8 cellular contexts compared by ENCODE assay signal in the genomic region with DNA sequence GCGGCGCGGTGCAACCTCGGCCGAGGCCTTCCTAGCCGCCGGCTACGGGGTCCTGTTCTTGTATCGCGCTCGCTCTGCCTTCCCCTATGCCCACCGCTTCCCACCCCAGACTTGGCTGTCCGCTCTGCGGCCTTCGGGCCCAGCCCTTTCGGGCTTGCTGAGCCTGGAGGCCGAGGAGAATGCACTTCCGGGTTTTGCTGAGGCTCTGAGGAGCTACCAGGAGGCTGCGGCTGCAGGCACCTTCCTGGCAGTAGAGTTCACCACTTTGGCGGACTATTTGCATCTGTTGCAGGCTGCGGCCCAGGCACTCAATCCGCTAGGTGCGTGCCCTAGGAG. TPM values are rescaled to one million over a fixed set of nuclear protein-coding genes. Genes with fewer than 3 reads are reported as not detected.
A peak's percentile ranks its signal among the peaks of the same experiment; 100 is the strongest.
DNase-seq lines count a peak whose midpoint lies in the region; ATAC-seq lines count a peak whose summit lies in the region.

No MANE protein-coding gene starts in this region.

- H3K27ac ChIP-seq in ectodermal cell (ENCODE audit: insufficient read depth, low read depth, low read length, poor library complexity, severe bottlenecking) = peak overlapping the region; percentile 18

- H3K9me3 ChIP-seq in ectodermal cell (ENCODE audit: control insufficient read depth, low read length) = no peaks in the 10 kb centered on the region

- ATAC-seq in HG02759 (IDR thresholded peaks at IDR 0.05; ENCODE audit: unreplicated experiment) = peak; percentile 45

- no peaks in the 10 kb centered on the region for H3K4me1 ChIP-seq in ectodermal cell (ENCODE audit: control insufficient read depth, insufficient read depth, low read length)

- WGBS in ectodermal cell, 2 experiments = 3% methylated on average over 23 of the region's 23 CpGs

- H3K4me3 ChIP-seq in ectodermal cell (ENCODE audit: insufficient read depth, low read depth, low read length) = peak overlapping the region; percentile 92

- no peaks in the 10 kb centered on the region for H3K27me3 ChIP-seq in ectodermal cell (ENCODE audit: control insufficient read depth, insufficient read depth, low read length, poor library complexity, severe bottlenecking)

- peaks cover 7% of the 10 kb centered on the region for H3K36me3 ChIP-seq in ectodermal cell (ENCODE audit: control insufficient read depth, insufficient read depth, low read length)

- DNase-seq in NCI-H82 (lab: John Stamatoyannopoulos, UW) = peak; percentile 72
- DNase-seq in NCI-H82 treated with DMSO at 0.1 percent for 48 hours (lab: John Stamatoyannopoulos, UW; ENCODE audit: unreplicated experiment) = no peak
- peak; percentile 5 for DNase-seq in NCI-H1694 (lab: John Stamatoyannopoulos, UW)
- DNase-seq in activated CD4-positive, alpha-beta T cell treated with anti-CD3 and anti-CD28 coated beads for 1 hour = peak; percentile 37
- peak; percentile 62 for DNase-seq in medulla oblongata (ENCODE audit: extremely low spot score)
- peak; percentile 32 for DNase-seq in stimulated activated CD8-positive, alpha-beta memory T cell treated with anti-CD3 and anti-CD28 coated beads, Interleukin-15, amount 100 ng/mL, for 1 hour (ENCODE audit: low read depth)

RNA-seq across cellular contexts. Expression of a gene that starts 0.4 kb away (rescaled TPM):
- 31.8 TPM for polyA plus RNA-seq in ectodermal cell (2013, experiment 1 of 4)
- polyA plus RNA-seq in ectodermal cell (2013, experiment 2 of 4) = 40.2 TPM
- polyA plus RNA-seq in ectodermal cell (2013, experiment 3 of 4) = 33.3 TPM
- 35.4 TPM for polyA plus RNA-seq in ectodermal cell (2013, experiment 4 of 4)

RNA-seq across cellular contexts. Expression of a gene that starts 0.9 kb away (rescaled TPM):
- 1.2 TPM for polyA plus RNA-seq in ectodermal cell (2013, experiment 1 of 4)
- 2.0 TPM for polyA plus RNA-seq in ectodermal cell (2013, experiment 2 of 4)
- 0.80 TPM for polyA plus RNA-seq in ectodermal cell (2013, experiment 3 of 4)
- 1.3 TPM for polyA plus RNA-seq in ectodermal cell (2013, experiment 4 of 4)

RNA-seq across cellular contexts. Expression of a gene that starts 6.4 kb away (rescaled TPM):
- 6.3 TPM for polyA plus RNA-seq in ectodermal cell (2013, experiment 1 of 4)
- 4.9 TPM for polyA plus RNA-seq in ectodermal cell (2013, experiment 2 of 4)
- 5.6 TPM for polyA plus RNA-seq in ectodermal cell (2013, experiment 3 of 4)
- polyA plus RNA-seq in ectodermal cell (2013, experiment 4 of 4) = 3.3 TPM
